ENCODE assay signal across 1 cellular context in genomic region chr3:8660781-8661180, GRCh38.
TF ChIP-seq lines count a peak whose summit lies in the region.

No MANE protein-coding gene starts in this region.

TF ChIP-seq in IMR-90, 13 proteins besides CTCF, POLR2A, EP300 and RAD21 (continued from another document):
- TF ChIP-seq ELK1 (IDR thresholded peaks at IDR 0.05; ENCODE audit: borderline replicate concordance, low read depth, low read length): no peak
- no peak for TF ChIP-seq SMC3 (IDR thresholded peaks at IDR 0.05; ENCODE audit: low read depth, low read length)
- no peak for TF ChIP-seq NFE2L2 (IDR thresholded peaks at IDR 0.05; ENCODE audit: low read depth, low read length)
- TF ChIP-seq USF2 (IDR thresholded peaks at IDR 0.05; ENCODE audit: low read depth, low read length): no peak
- TF ChIP-seq RFX5 (IDR thresholded peaks at IDR 0.05; ENCODE audit: low read depth, low read length): no peak
- TF ChIP-seq CHD1 (IDR thresholded peaks at IDR 0.05; ENCODE audit: low read depth, low read length): no peak
- TF ChIP-seq RCOR1 (IDR thresholded peaks at IDR 0.05; ENCODE audit: insufficient replicate concordance, low read length): no peak
